ENCODE assay signal across 8 cellular contexts in genomic region chr19:43532571-43532961, GRCh38. TPM values are rescaled to one million over a fixed set of nuclear protein-coding genes. Genes with fewer than 3 reads are reported as not detected.
DNase-seq lines count a peak whose midpoint lies in the region; ATAC-seq and TF ChIP-seq lines count a peak whose summit lies in the region.

No MANE protein-coding gene starts in this region.

- H3K9ac ChIP-seq in fibroblast of lung (ENCODE audit: insufficient read depth, low read length): peak overlapping the region; percentile 27

- H3K27me3 Mint-ChIP-seq in T-helper 1 cell treated with Interleukin-12 subunit alpha and Interleukin-12 subunit beta and Interleukin-4 antibody, amounts not matched to agents 30 μg/mL and 1 μg/mL, for 36 hours (ENCODE audit: low read depth): no peaks in the 10 kb centered on the region
- H3K27me3 Mint-ChIP-seq in osteocyte (ENCODE audit: unreplicated experiment): no peaks in the 10 kb centered on the region

- peaks cover 20% of the 10 kb centered on the region for H3K4me1 Mint-ChIP-seq in T-helper 1 cell treated with Interleukin-12 subunit alpha and Interleukin-12 subunit beta and Interleukin-4 antibody, amounts not matched to agents 30 μg/mL and 1 μg/mL, for 36 hours (ENCODE audit: low read depth)
- H3K4me1 Mint-ChIP-seq in osteocyte (ENCODE audit: unreplicated experiment): peaks cover 24% of the 10 kb centered on the region

- TF ChIP-seq CTCF in fibroblast of lung (conservative IDR thresholded peaks at IDR 0.05 in 1 of 2, IDR thresholded peaks at IDR 0.05 in 1 of 2; ENCODE audit: low read depth in 1 of 2, low read length in 2 of 2): no peak
- no peak for TF ChIP-seq CTCF in osteocyte (IDR thresholded peaks at IDR 0.05)

- DNase-seq in T-helper 1 cell (no peak), SW480 (ENCODE audit: low spot score) (peak; percentile 70), fibroblast of lung (ENCODE audit: low read depth in 2 of 2) (no peak), osteocyte (ENCODE audit: extremely low spot score, unreplicated experiment) (no peak)

- H3K36me3 ChIP-seq in fibroblast of lung (ENCODE audit: control insufficient read depth, insufficient read depth, low read length): no peaks in the 10 kb centered on the region

- peak overlapping the region; percentile 85 for H3K4me3 Mint-ChIP-seq in T-helper 1 cell treated with Interleukin-12 subunit alpha and Interleukin-12 subunit beta and Interleukin-4 antibody, amounts not matched to agents 30 μg/mL and 1 μg/mL, for 36 hours
- peak overlapping the region; percentile 88 for H3K4me3 Mint-ChIP-seq in osteocyte (ENCODE audit: unreplicated experiment)

- H3K9me3 Mint-ChIP-seq in T-helper 1 cell treated with Interleukin-12 subunit alpha and Interleukin-12 subunit beta and Interleukin-4 antibody, amounts not matched to agents 30 μg/mL and 1 μg/mL, for 36 hours: no peaks in the 10 kb centered on the region
- H3K9me3 Mint-ChIP-seq in osteocyte (ENCODE audit: unreplicated experiment): no peaks in the 10 kb centered on the region

- H3K4me2 ChIP-seq in fibroblast of lung (ENCODE audit: extremely low read depth, insufficient read depth, low read length): peak overlapping the region; percentile 89

- H4K20me1 ChIP-seq in fibroblast of lung (ENCODE audit: control insufficient read depth, extremely low read depth, insufficient read depth, low read length): no peaks in the 10 kb centered on the region

- H3K27ac ChIP-seq in fibroblast of lung (ENCODE audit: insufficient read depth, low read length): peak overlapping the region; percentile 46

- ATAC-seq in HG03558 (IDR thresholded peaks at IDR 0.05; ENCODE audit: extremely low read depth, unreplicated experiment): peak; percentile 11
- no peak for ATAC-seq in GM19023 (IDR thresholded peaks at IDR 0.05; ENCODE audit: unreplicated experiment)
- ATAC-seq in HG03457 (IDR thresholded peaks at IDR 0.05; ENCODE audit: unreplicated experiment): no peak

- no peaks in the 10 kb centered on the region for H3K79me2 ChIP-seq in fibroblast of lung (ENCODE audit: control insufficient read depth, insufficient read depth, low read length)

- no peaks in the 10 kb centered on the region for H3K27me3 ChIP-seq in fibroblast of lung (ENCODE audit: control insufficient read depth, insufficient read depth, low read length)

- peak overlapping the region; percentile 20 to 74 (median 64) for H3K4me3 ChIP-seq in fibroblast of lung (replicated peaks in 1 of 4; ENCODE audit: control extremely low read depth in 1 of 4, insufficient read depth in 1 of 4, low read depth in 3 of 4, low read length in 4 of 4)

- peaks cover 6% of the 10 kb centered on the region for H3K4me1 ChIP-seq in fibroblast of lung (ENCODE audit: control insufficient read depth, extremely low read depth, insufficient read depth, low read length)

- no peaks in the 10 kb centered on the region for H3K9me3 ChIP-seq in fibroblast of lung (ENCODE audit: control insufficient read depth, insufficient read depth, low read depth, low read length)

- H3K27ac Mint-ChIP-seq in T-helper 1 cell treated with Interleukin-12 subunit alpha and Interleukin-12 subunit beta and Interleukin-4 antibody, amounts not matched to agents 30 μg/mL and 1 μg/mL, for 36 hours: peak overlapping the region; percentile 84
- H3K27ac Mint-ChIP-seq in osteocyte (ENCODE audit: unreplicated experiment): peak overlapping the region; percentile 91

- H3K36me3 Mint-ChIP-seq in T-helper 1 cell treated with Interleukin-12 subunit alpha and Interleukin-12 subunit beta and Interleukin-4 antibody, amounts not matched to agents 30 μg/mL and 1 μg/mL, for 36 hours (ENCODE audit: low read depth): peaks cover 5% of the 10 kb centered on the region
- peaks cover 6% of the 10 kb centered on the region for H3K36me3 Mint-ChIP-seq in osteocyte (ENCODE audit: unreplicated experiment)

- peak overlapping the region; percentile 85 for H2AFZ ChIP-seq in fibroblast of lung (ENCODE audit: low read length)

RNA-seq across cellular contexts. Expression of gene ZNF575, which starts 0.4 kb away (rescaled TPM):
- total RNA-seq in fibroblast of lung: 0.26 and 0.33 TPM in 2 replicates
- polyA plus RNA-seq in fibroblast of lung: 0.27 TPM in 2 replicates
- polyA plus RNA-seq in fibroblast of lung (2012): 2.6 and 3.9 TPM in 2 replicates
- 1.4 and 1.6 TPM in 2 replicates for polyA minus RNA-seq in fibroblast of lung (ENCODE audit: low replicate concordance)
- total RNA-seq in osteocyte: 6.5 and 6.9 TPM in 2 replicates

RNA-seq across cellular contexts. Expression of gene ETHE1, which starts 5.6 kb away (rescaled TPM):
- total RNA-seq in fibroblast of lung (86.0 and 112 TPM in 2 replicates), osteocyte (41.8 and 42.3 TPM in 2 replicates)
- 65.2 and 129 TPM in 2 replicates for polyA plus RNA-seq in fibroblast of lung
- polyA plus RNA-seq in fibroblast of lung (2012): 67.1 and 142 TPM in 2 replicates
- polyA minus RNA-seq in fibroblast of lung (ENCODE audit: low replicate concordance): 167 and 210 TPM in 2 replicates

RNA-seq across cellular contexts. Expression of gene PHLDB3, which starts 28.0 kb away (rescaled TPM):
- 22.3 and 35.8 TPM in 2 replicates for total RNA-seq in fibroblast of lung
- polyA plus RNA-seq in fibroblast of lung: 1.8 and 4.4 TPM in 2 replicates
- polyA plus RNA-seq in fibroblast of lung (2012): 4.1 and 13.6 TPM in 2 replicates
- 2.2 and 9.1 TPM in 2 replicates for polyA minus RNA-seq in fibroblast of lung (ENCODE audit: low replicate concordance)
- 6.7 and 8.5 TPM in 2 replicates for total RNA-seq in osteocyte

RNA-seq across cellular contexts. Expression of gene XRCC1, which starts 42.8 kb away (rescaled TPM):
- total RNA-seq in fibroblast of lung (13.6 and 14.5 TPM in 2 replicates), osteocyte (37.1 and 43.2 TPM in 2 replicates)
- polyA plus RNA-seq in fibroblast of lung: 8.6 and 17.5 TPM in 2 replicates
- 12.4 and 23.7 TPM in 2 replicates for polyA plus RNA-seq in fibroblast of lung (2012)
- polyA minus RNA-seq in fibroblast of lung (ENCODE audit: low replicate concordance): 27.2 and 29.2 TPM in 2 replicates

RNA-seq across cellular contexts. Expression of gene PINLYP, which starts 43.0 kb away (rescaled TPM):
- total RNA-seq in fibroblast of lung (7.2 and 14.7 TPM in 2 replicates), osteocyte (0.91 and 1.2 TPM in 2 replicates)
- 5.1 TPM in 2 replicates for polyA plus RNA-seq in fibroblast of lung
- polyA plus RNA-seq in fibroblast of lung (2012): 6.7 and 6.8 TPM in 2 replicates
- 8.9 and 9.6 TPM in 2 replicates for polyA minus RNA-seq in fibroblast of lung (ENCODE audit: low replicate concordance)
